In the genomic region with DNA sequence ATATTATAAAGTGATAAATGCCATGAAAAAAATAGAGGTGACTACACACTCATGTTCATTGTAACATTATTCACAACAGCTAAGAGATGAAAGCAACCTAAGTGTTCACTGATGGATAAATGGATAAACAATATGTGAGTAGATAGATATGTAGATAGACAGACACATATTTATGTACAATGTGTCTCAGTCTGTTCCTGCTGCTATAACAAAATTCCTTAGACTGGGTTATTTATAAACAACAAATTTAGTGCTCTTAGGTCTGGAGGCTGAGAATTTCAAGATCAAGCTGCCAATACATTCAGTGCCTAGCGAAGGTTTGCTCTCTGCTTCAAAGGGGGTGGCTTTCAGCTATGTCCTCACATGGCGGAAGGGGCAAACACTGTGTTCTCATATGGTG, we compare ENCODE assay signal across 8 cellular contexts.
"Had no signal": no experiment of that assay in that cellular context is flagged by ENCODE, and none has a peak within 500 bp of the region (broad histone marks: within the 10 kb centered on the region; RNA-seq: fewer than 3 reads in every experiment).

No MANE protein-coding gene starts in this region.

- ATAC-seq: GM12878 had no signal

- FAIRE-seq: G401.6, GM12878, GM12891, GM12892, GM18507, GM19239 had no signal

- H3K4me3 ChIP-seq: GM12878 had no signal

- DNase-seq: GDM1, GF-D8 had no signal
